1 cellular context compared by ENCODE assay signal in the genomic region with DNA sequence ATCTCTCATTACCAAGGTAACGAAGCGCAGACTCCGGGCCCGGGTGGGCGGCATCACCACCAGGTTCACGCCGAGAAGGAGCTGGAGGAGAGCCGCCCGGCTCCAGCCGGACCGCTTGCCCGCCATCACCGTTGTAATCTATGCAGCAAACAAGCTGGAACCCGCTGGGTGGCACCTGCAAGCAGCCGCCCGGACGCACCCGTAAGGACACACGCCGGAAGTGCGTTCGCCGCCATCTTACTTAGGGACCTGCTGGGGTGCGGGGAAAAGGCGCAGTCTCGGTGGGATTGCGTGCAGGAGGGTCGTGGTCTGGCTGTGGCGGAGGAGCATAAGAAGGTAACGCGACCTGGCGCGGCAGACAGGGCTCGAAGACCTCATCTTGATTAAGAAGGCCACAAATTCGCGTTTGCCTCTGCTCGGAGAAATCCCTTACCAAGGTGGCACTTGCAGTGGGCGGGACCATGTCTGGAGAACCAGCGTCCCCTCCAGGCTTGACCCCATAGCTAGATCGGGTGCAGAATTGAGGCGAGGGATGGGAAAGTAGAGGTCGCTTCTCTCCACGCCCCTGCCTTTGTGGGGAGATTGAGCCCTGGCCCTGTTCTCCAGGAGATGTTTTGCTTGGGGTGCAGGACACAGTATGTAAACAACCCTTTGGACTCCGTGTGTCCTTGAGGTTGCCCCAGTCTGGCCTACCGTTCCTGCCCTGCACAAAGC.
TF ChIP-seq lines count a peak whose summit lies in the region.

A gene with protein sequence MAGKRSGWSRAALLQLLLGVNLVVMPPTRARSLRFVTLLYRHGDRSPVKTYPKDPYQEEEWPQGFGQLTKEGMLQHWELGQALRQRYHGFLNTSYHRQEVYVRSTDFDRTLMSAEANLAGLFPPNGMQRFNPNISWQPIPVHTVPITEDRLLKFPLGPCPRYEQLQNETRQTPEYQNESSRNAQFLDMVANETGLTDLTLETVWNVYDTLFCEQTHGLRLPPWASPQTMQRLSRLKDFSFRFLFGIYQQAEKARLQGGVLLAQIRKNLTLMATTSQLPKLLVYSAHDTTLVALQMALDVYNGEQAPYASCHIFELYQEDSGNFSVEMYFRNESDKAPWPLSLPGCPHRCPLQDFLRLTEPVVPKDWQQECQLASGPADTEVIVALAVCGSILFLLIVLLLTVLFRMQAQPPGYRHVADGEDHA (minus strand): TSS at position 151 of the 714 bp plus-strand sequence. CDS start 25 bp downstream, at position 126.

TF ChIP-seq in HepG2, 621 proteins besides CTCF, POLR2A, EP300 and RAD21 (continued from another document and continues in another):
- TF ChIP-seq, protein P1, sequence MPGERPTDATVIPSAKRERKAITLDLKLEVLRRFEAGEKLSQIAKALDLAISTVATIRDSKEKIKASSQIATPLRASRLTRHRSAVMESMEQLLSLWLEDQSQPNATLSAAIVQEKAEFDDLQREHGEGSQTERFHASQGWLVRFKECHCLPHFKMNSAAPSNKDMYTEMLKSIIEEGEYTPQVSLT (CRISPR knock-in tag; IDR thresholded peaks at IDR 0.05; ENCODE audit: borderline replicate concordance, low read depth) = no peak
- TF ChIP-seq ZNF20 (CRISPR knock-in tag; IDR thresholded peaks at IDR 0.05) = peak; percentile 62
- peak; percentile 62; the same call in 1 of the 2 replicates for TF ChIP-seq ZNF557 (CRISPR knock-in tag; IDR thresholded peaks at IDR 0.05)
- TF ChIP-seq TCF7 (IDR thresholded peaks at IDR 0.05; ENCODE audit: low read depth) = no peak
- no peak for TF ChIP-seq ZNF234 (CRISPR knock-in tag; conservative IDR thresholded peaks at IDR 0.05)
- peak; percentile 92 for TF ChIP-seq ZNF792 (CRISPR knock-in tag; IDR thresholded peaks at IDR 0.05)
- peak; percentile 85 for TF ChIP-seq SP4 (CRISPR knock-in tag; IDR thresholded peaks at IDR 0.05)
- peak; percentile 31; the same call in 1 of the 2 replicates for TF ChIP-seq MED13 (CRISPR knock-in tag; IDR thresholded peaks at IDR 0.05)
- TF ChIP-seq ZNF264 (CRISPR knock-in tag; IDR thresholded peaks at IDR 0.05) = peak; percentile 57
- TF ChIP-seq, protein P2, sequence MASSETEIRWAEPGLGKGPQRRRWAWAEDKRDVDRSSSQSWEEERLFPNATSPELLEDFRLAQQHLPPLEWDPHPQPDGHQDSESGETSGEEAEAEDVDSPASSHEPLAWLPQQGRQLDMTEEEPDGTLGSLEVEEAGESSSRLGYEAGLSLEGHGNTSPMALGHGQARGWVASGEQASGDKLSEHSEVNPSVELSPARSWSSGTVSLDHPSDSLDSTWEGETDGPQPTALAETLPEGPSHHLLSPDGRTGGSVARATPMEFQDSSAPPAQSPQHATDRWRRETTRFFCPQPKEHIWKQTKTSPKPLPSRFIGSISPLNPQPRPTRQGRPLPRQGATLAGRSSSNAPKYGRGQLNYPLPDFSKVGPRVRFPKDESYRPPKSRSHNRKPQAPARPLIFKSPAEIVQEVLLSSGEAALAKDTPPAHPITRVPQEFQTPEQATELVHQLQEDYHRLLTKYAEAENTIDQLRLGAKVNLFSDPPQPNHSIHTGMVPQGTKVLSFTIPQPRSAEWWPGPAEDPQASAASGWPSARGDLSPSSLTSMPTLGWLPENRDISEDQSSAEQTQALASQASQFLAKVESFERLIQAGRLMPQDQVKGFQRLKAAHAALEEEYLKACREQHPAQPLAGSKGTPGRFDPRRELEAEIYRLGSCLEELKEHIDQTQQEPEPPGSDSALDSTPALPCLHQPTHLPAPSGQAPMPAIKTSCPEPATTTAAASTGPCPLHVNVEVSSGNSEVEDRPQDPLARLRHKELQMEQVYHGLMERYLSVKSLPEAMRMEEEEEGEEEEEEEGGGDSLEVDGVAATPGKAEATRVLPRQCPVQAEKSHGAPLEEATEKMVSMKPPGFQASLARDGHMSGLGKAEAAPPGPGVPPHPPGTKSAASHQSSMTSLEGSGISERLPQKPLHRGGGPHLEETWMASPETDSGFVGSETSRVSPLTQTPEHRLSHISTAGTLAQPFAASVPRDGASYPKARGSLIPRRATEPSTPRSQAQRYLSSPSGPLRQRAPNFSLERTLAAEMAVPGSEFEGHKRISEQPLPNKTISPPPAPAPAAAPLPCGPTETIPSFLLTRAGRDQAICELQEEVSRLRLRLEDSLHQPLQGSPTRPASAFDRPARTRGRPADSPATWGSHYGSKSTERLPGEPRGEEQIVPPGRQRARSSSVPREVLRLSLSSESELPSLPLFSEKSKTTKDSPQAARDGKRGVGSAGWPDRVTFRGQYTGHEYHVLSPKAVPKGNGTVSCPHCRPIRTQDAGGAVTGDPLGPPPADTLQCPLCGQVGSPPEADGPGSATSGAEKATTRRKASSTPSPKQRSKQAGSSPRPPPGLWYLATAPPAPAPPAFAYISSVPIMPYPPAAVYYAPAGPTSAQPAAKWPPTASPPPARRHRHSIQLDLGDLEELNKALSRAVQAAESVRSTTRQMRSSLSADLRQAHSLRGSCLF (CRISPR knock-in tag; IDR thresholded peaks at IDR 0.05; ENCODE audit: borderline replicate concordance) = no peak
- no peak for TF ChIP-seq ZBTB1 (CRISPR knock-in tag; IDR thresholded peaks at IDR 0.05; ENCODE audit: borderline replicate concordance)
- TF ChIP-seq ZNF230 (CRISPR knock-in tag; IDR thresholded peaks at IDR 0.05) = no peak; the same call in 1 of the 2 replicates
- TF ChIP-seq CEBPB (IDR thresholded peaks at IDR 0.05; ENCODE audit: borderline replicate concordance, low read depth, low read length) = no peak
- TF ChIP-seq, protein P3, sequence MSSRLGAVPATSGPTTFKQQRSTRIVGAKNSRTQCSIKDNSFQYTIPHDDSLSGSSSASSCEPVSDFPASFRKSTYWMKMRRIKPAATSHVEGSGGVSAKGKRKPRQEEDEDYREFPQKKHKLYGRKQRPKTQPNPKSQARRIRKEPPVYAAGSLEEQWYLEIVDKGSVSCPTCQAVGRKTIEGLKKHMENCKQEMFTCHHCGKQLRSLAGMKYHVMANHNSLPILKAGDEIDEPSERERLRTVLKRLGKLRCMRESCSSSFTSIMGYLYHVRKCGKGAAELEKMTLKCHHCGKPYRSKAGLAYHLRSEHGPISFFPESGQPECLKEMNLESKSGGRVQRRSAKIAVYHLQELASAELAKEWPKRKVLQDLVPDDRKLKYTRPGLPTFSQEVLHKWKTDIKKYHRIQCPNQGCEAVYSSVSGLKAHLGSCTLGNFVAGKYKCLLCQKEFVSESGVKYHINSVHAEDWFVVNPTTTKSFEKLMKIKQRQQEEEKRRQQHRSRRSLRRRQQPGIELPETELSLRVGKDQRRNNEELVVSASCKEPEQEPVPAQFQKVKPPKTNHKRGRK (CRISPR knock-in tag; IDR thresholded peaks at IDR 0.05) = no peak
- TF ChIP-seq ZFP41 (CRISPR knock-in tag; IDR thresholded peaks at IDR 0.05; ENCODE audit: borderline replicate concordance) = no peak
- TF ChIP-seq ZFP37 (CRISPR knock-in tag; IDR thresholded peaks at IDR 0.05; ENCODE audit: borderline replicate concordance) = peak; percentile 78; the same call in 1 of the 2 replicates
- TF ChIP-seq, protein P4, sequence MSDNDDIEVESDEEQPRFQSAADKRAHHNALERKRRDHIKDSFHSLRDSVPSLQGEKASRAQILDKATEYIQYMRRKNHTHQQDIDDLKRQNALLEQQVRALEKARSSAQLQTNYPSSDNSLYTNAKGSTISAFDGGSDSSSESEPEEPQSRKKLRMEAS (IDR thresholded peaks at IDR 0.05) = peak; percentile 81
- TF ChIP-seq, protein P5, sequence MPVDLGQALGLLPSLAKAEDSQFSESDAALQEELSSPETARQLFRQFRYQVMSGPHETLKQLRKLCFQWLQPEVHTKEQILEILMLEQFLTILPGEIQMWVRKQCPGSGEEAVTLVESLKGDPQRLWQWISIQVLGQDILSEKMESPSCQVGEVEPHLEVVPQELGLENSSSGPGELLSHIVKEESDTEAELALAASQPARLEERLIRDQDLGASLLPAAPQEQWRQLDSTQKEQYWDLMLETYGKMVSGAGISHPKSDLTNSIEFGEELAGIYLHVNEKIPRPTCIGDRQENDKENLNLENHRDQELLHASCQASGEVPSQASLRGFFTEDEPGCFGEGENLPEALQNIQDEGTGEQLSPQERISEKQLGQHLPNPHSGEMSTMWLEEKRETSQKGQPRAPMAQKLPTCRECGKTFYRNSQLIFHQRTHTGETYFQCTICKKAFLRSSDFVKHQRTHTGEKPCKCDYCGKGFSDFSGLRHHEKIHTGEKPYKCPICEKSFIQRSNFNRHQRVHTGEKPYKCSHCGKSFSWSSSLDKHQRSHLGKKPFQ (CRISPR knock-in tag; IDR thresholded peaks at IDR 0.05; ENCODE audit: insufficient replicate concordance) = peak; percentile 97
- TF ChIP-seq ZNF790 (CRISPR knock-in tag; IDR thresholded peaks at IDR 0.05; ENCODE audit: borderline replicate concordance) = no peak
- peak; percentile 96; the same call in 1 of the 2 replicates for TF ChIP-seq ZNF350 (CRISPR knock-in tag; IDR thresholded peaks at IDR 0.05; ENCODE audit: borderline replicate concordance, low read depth)
- TF ChIP-seq, protein P6, sequence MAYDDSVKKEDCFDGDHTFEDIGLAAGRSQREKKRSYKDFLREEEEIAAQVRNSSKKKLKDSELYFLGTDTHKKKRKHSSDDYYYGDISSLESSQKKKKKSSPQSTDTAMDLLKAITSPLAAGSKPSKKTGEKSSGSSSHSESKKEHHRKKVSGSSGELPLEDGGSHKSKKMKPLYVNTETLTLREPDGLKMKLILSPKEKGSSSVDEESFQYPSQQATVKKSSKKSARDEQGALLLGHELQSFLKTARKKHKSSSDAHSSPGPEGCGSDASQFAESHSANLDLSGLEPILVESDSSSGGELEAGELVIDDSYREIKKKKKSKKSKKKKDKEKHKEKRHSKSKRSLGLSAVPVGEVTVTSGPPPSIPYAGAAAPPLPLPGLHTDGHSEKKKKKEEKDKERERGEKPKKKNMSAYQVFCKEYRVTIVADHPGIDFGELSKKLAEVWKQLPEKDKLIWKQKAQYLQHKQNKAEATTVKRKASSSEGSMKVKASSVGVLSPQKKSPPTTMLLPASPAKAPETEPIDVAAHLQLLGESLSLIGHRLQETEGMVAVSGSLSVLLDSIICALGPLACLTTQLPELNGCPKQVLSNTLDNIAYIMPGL (CRISPR knock-in tag; IDR thresholded peaks at IDR 0.05; ENCODE audit: borderline replicate concordance in 1 of 2, low read depth in 1 of 2) = peak; percentile 94 to 96
- peak; percentile 70; the same call in 1 of the 2 replicates for TF ChIP-seq ZNF333 (CRISPR knock-in tag; IDR thresholded peaks at IDR 0.05; ENCODE audit: borderline replicate concordance)
- TF ChIP-seq RFXAP (CRISPR knock-in tag; IDR thresholded peaks at IDR 0.05; ENCODE audit: borderline replicate concordance) = peak; percentile 65; the same call in 1 of the 2 replicates
- TF ChIP-seq SAFB2 (CRISPR knock-in tag; IDR thresholded peaks at IDR 0.05; ENCODE audit: borderline replicate concordance, low read depth) = peak; percentile 69; the same call in 1 of the 2 replicates
- no peak for TF ChIP-seq RFXANK (CRISPR knock-in tag; IDR thresholded peaks at IDR 0.05)
- peak; percentile 81; the same call in 1 of the 2 replicates for TF ChIP-seq ZBTB38 (CRISPR knock-in tag; IDR thresholded peaks at IDR 0.05)
- TF ChIP-seq ZNF766 (CRISPR knock-in tag; IDR thresholded peaks at IDR 0.05; ENCODE audit: borderline replicate concordance) = peak; percentile 48; the same call in 1 of the 2 replicates
- TF ChIP-seq ZKSCAN5 (CRISPR knock-in tag; IDR thresholded peaks at IDR 0.05) = peak; percentile 77
- TF ChIP-seq MLLT10 (CRISPR knock-in tag; IDR thresholded peaks at IDR 0.05) = no peak
- no peak for TF ChIP-seq ZKSCAN1 (IDR thresholded peaks at IDR 0.05; ENCODE audit: low read length)
- TF ChIP-seq HNRNPUL1 (IDR thresholded peaks at IDR 0.05; ENCODE audit: low read depth, low read length) = no peak
- TF ChIP-seq HNRNPL (IDR thresholded peaks at IDR 0.05; ENCODE audit: low read depth, low read length) = peak; percentile 81
- TF ChIP-seq, protein P7, sequence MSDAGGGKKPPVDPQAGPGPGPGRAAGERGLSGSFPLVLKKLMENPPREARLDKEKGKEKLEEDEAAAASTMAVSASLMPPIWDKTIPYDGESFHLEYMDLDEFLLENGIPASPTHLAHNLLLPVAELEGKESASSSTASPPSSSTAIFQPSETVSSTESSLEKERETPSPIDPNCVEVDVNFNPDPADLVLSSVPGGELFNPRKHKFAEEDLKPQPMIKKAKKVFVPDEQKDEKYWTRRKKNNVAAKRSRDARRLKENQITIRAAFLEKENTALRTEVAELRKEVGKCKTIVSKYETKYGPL (CRISPR knock-in tag; IDR thresholded peaks at IDR 0.05) = no peak
- TF ChIP-seq, protein P8, sequence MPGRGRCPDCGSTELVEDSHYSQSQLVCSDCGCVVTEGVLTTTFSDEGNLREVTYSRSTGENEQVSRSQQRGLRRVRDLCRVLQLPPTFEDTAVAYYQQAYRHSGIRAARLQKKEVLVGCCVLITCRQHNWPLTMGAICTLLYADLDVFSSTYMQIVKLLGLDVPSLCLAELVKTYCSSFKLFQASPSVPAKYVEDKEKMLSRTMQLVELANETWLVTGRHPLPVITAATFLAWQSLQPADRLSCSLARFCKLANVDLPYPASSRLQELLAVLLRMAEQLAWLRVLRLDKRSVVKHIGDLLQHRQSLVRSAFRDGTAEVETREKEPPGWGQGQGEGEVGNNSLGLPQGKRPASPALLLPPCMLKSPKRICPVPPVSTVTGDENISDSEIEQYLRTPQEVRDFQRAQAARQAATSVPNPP (CRISPR knock-in tag; IDR thresholded peaks at IDR 0.05) = peak; percentile 58; the same call in 1 of the 2 replicates
- TF ChIP-seq, protein P9, sequence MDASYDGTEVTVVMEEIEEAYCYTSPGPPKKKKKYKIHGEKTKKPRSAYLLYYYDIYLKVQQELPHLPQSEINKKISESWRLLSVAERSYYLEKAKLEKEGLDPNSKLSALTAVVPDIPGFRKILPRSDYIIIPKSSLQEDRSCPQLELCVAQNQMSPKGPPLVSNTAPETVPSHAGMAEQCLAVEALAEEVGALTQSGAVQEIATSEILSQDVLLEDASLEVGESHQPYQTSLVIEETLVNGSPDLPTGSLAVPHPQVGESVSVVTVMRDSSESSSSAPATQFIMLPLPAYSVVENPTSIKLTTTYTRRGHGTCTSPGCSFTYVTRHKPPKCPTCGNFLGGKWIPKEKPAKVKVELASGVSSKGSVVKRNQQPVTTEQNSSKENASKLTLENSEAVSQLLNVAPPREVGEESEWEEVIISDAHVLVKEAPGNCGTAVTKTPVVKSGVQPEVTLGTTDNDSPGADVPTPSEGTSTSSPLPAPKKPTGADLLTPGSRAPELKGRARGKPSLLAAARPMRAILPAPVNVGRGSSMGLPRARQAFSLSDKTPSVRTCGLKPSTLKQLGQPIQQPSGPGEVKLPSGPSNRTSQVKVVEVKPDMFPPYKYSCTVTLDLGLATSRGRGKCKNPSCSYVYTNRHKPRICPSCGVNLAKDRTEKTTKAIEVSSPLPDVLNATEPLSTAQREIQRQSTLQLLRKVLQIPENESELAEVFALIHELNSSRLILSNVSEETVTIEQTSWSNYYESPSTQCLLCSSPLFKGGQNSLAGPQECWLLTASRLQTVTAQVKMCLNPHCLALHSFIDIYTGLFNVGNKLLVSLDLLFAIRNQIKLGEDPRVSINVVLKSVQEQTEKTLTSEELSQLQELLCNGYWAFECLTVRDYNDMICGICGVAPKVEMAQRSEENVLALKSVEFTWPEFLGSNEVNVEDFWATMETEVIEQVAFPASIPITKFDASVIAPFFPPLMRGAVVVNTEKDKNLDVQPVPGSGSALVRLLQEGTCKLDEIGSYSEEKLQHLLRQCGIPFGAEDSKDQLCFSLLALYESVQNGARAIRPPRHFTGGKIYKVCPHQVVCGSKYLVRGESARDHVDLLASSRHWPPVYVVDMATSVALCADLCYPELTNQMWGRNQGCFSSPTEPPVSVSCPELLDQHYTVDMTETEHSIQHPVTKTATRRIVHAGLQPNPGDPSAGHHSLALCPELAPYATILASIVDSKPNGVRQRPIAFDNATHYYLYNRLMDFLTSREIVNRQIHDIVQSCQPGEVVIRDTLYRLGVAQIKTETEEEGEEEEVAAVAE (CRISPR knock-in tag; IDR thresholded peaks at IDR 0.05; ENCODE audit: borderline replicate concordance) = peak; percentile 76; the same call in 1 of the 2 replicates
- TF ChIP-seq ZNF850 (CRISPR knock-in tag; conservative IDR thresholded peaks at IDR 0.05) = 0 out of 2 replicates have a peak, but pooled peaks have one; percentile 21
- no peak for TF ChIP-seq ZNF180 (CRISPR knock-in tag; IDR thresholded peaks at IDR 0.05; ENCODE audit: borderline replicate concordance, low read depth)
